1 cellular context compared by ENCODE assay signal in the genomic region with DNA sequence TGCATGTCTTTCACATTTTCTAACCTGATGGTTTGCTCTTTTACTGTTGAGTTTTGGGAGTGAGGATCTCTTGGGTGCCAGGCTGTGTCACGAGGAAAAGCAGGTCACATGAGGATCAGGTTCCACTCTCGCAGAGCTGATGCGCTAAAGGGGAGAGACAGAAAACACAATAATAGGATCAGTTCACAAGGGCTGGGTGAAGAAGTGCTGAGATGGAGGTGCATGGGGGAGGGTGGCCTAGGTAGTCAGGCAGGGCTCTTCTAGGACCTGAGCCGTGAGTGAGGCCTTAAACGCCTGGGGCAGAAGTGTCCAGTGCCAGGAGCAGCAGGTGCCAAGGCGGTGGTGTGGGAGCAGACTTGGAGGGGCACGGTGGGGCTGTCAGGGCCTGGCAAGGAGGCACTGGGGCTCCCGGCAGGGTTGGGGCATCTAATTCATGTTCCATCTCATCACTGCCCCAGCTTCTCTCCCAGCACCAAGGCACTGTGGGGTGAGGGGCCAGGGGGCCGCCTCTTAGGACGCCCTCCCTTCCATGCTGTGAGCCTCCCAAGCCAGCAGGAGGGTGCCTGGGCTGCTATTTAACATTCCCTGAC.
TF ChIP-seq lines count a peak whose summit lies in the region.

No MANE protein-coding gene starts in this region.

TF ChIP-seq in GM23338, 12 proteins besides CTCF, POLR2A, EP300 and RAD21 (continued from another document):
- no peak for TF ChIP-seq ZNF462 (CRISPR knock-in tag; IDR thresholded peaks at IDR 0.05)
- TF ChIP-seq, protein P1, sequence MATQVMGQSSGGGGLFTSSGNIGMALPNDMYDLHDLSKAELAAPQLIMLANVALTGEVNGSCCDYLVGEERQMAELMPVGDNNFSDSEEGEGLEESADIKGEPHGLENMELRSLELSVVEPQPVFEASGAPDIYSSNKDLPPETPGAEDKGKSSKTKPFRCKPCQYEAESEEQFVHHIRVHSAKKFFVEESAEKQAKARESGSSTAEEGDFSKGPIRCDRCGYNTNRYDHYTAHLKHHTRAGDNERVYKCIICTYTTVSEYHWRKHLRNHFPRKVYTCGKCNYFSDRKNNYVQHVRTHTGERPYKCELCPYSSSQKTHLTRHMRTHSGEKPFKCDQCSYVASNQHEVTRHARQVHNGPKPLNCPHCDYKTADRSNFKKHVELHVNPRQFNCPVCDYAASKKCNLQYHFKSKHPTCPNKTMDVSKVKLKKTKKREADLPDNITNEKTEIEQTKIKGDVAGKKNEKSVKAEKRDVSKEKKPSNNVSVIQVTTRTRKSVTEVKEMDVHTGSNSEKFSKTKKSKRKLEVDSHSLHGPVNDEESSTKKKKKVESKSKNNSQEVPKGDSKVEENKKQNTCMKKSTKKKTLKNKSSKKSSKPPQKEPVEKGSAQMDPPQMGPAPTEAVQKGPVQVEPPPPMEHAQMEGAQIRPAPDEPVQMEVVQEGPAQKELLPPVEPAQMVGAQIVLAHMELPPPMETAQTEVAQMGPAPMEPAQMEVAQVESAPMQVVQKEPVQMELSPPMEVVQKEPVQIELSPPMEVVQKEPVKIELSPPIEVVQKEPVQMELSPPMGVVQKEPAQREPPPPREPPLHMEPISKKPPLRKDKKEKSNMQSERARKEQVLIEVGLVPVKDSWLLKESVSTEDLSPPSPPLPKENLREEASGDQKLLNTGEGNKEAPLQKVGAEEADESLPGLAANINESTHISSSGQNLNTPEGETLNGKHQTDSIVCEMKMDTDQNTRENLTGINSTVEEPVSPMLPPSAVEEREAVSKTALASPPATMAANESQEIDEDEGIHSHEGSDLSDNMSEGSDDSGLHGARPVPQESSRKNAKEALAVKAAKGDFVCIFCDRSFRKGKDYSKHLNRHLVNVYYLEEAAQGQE (IDR thresholded peaks at IDR 0.05; ENCODE audit: unreplicated experiment): no peak
- TF ChIP-seq EZH2 (IDR thresholded peaks at IDR 0.05; ENCODE audit: low read depth, unreplicated experiment): no peak
- no peak for TF ChIP-seq ZNF331 (CRISPR knock-in tag; IDR thresholded peaks at IDR 0.05; ENCODE audit: low read depth)
- no peak for TF ChIP-seq NANOG (IDR thresholded peaks at IDR 0.05; ENCODE audit: borderline replicate concordance)
- no peak for TF ChIP-seq EZH2phosphoT487 (IDR thresholded peaks at IDR 0.05; ENCODE audit: unreplicated experiment)
TF ChIP-seq in GM23338: peak in this region for 0.
